In genomic region chr3:52704611-52705437, GRCh38 we compare ENCODE assay signal across 8 cellular contexts. TPM values are rescaled to one million over a fixed set of nuclear protein-coding genes. Genes with fewer than 3 reads are reported as not detected.
DNase-seq lines count a peak whose midpoint lies in the region; ATAC-seq, FAIRE-seq and TF ChIP-seq lines count a peak whose summit lies in the region.

No MANE protein-coding gene starts in this region.

- H3K36me3 ChIP-seq in BE2C: no peaks in the 10 kb centered on the region; the same call in 1 of the 2 replicates
- H3K36me3 ChIP-seq in mammary epithelial cell (ENCODE audit: insufficient read depth, low read length): peaks cover 11% of the 10 kb centered on the region

- in situ Hi-C loops in mammary epithelial cell (cut with MboI; ENCODE audit: low sequenced_read_pairs in 2 of 2): no loop called here

- CTCF ChIA-PET in mammary epithelial cell (lab: Charles Lee; ENCODE audit: low non-redundant PET): no interaction called here

- 3% methylated on average over 19 of the region's 22 CpGs for WGBS in mammary epithelial cell (ENCODE audit: low coverage, missing lambda C conversion rate)

- no peaks in the 10 kb centered on the region for H3K9me3 Mint-ChIP-seq in stimulated activated naive CD8-positive, alpha-beta T cell treated with anti-CD3 and anti-CD28 coated beads, Interleukin-15, amount 100 ng/mL, for 72 hours

- peak; percentile 73 for FAIRE-seq in GM19239 (lab: Jason Lieb, UNC)

- H3K4me1 Mint-ChIP-seq in stimulated activated naive CD8-positive, alpha-beta T cell treated with anti-CD3 and anti-CD28 coated beads, Interleukin-15, amount 100 ng/mL, for 72 hours: peaks cover 32% of the 10 kb centered on the region

- H3K27me3 ChIP-seq in BE2C: no peaks in the 10 kb centered on the region
- H3K27me3 ChIP-seq in mammary epithelial cell (ENCODE audit: insufficient read depth, low read length): no peaks in the 10 kb centered on the region

- H3K27ac ChIP-seq in mammary epithelial cell (ENCODE audit: insufficient read depth, low read depth, low read length): peak overlapping the region; percentile 82

- H3K4me1 ChIP-seq in BE2C: no peaks in the 10 kb centered on the region
- peaks cover 25% of the 10 kb centered on the region for H3K4me1 ChIP-seq in mammary epithelial cell (ENCODE audit: insufficient read depth, low read length)

- peak overlapping the region; percentile 90 to 97 for H3K27ac Mint-ChIP-seq in stimulated activated naive CD8-positive, alpha-beta T cell treated with anti-CD3 and anti-CD28 coated beads, Interleukin-15, amount 100 ng/mL, for 72 hours

- dilution Hi-C loops in mammary epithelial cell (cut with HindIII; ENCODE audit: low sequenced_read_pairs): no loop called here

- TF ChIP-seq CTCF in BE2C (IDR thresholded peaks at IDR 0.05; ENCODE audit: low read depth, low read length) (no peak), mammary epithelial cell (conservative IDR thresholded peaks at IDR 0.05 in 1 of 2, IDR thresholded peaks at IDR 0.05 in 1 of 2; ENCODE audit: extremely low read depth in 1 of 2, insufficient read depth in 1 of 2, low read depth in 1 of 2, low read length in 2 of 2) (no peak)

- peak; percentile 2 for ATAC-seq in stimulated activated naive CD8-positive, alpha-beta T cell treated with anti-CD3 and anti-CD28 coated beads, Interleukin-15, amount 100 ng/mL, for 72 hours

- peak overlapping the region; percentile 78 for H3K4me2 ChIP-seq in mammary epithelial cell (ENCODE audit: insufficient read depth, low read depth, low read length)

- no peaks in the 10 kb centered on the region for H4K20me1 ChIP-seq in mammary epithelial cell (ENCODE audit: insufficient read depth, low read length)

- H2AFZ ChIP-seq in mammary epithelial cell (ENCODE audit: low read depth, low read length): peak overlapping the region; percentile 86

- no peaks in the 10 kb centered on the region for H3K9me3 ChIP-seq in BE2C
- no peaks in the 10 kb centered on the region for H3K9me3 ChIP-seq in mammary epithelial cell (replicated peaks; ENCODE audit: insufficient read depth, low read length)

- H3K4me3 Mint-ChIP-seq in stimulated activated naive CD8-positive, alpha-beta T cell treated with anti-CD3 and anti-CD28 coated beads, Interleukin-15, amount 100 ng/mL, for 72 hours: peak overlapping the region; percentile 97 to 98

- H3K9ac ChIP-seq in mammary epithelial cell (ENCODE audit: insufficient read depth, low read length): peak overlapping the region; percentile 87

- peak overlapping the region; percentile 91 for H3K4me3 ChIP-seq in BE2C (ENCODE audit: low read depth, low read length)
- H3K4me3 ChIP-seq in mammary epithelial cell (replicated peaks in 1 of 3; ENCODE audit: insufficient read depth in 1 of 3, low read depth in 2 of 3, low read length in 3 of 3): peak overlapping the region; percentile 51 to 100 (median 76)

- BruUV-seq in mammary epithelial cell (replicated peaks; lab: Mats Ljungman, UMichigan): TSS peak; percentile 37

- H3K27me3 Mint-ChIP-seq in stimulated activated naive CD8-positive, alpha-beta T cell treated with anti-CD3 and anti-CD28 coated beads, Interleukin-15, amount 100 ng/mL, for 72 hours: no peaks in the 10 kb centered on the region

- H3K79me2 ChIP-seq in mammary epithelial cell (ENCODE audit: insufficient read depth, low read length): peaks cover 76% of the 10 kb centered on the region

- intact Hi-C loops in mammary epithelial cell (cut with micrococcal nuclease): loop anchor here (2.0 kb wide), 1 partner anchor 18 kb away; the partner anchor contains the start of gene GNL3

- DNase-seq in BE2C (no peak), GM19239 (ENCODE audit: insufficient read length, low spot score) (no peak), NCI-H69 (lab: John Stamatoyannopoulos, UW) (peak; percentile 43), mammary epithelial cell (peak; percentile 36), kidney glomerular epithelial cell (lab: John Stamatoyannopoulos, UW) (peak; percentile 14), NCI-H1092 treated with DMSO at 0.1 percent for 48 hours (lab: John Stamatoyannopoulos, UW) (no peak), H4 (ENCODE audit: low spot score) (no peak)
- DNase-seq in stimulated activated naive CD8-positive, alpha-beta T cell treated with anti-CD3 and anti-CD28 coated beads, Interleukin-15, amount 100 ng/mL, for 72 hours: peak in 1 of 2 donors; percentile 26

RNA-seq across cellular contexts. Expression of gene GLT8D1, which starts 0.8 kb away (rescaled TPM):
- polyA plus RNA-seq in BE2C (2012; ENCODE audit: insufficient read depth, insufficient read length, low read depth): 40.6 TPM
- total RNA-seq in mammary epithelial cell: 10 to 100 TPM; 56.8 to 62.7 TPM
- 64.9 TPM for polyA plus RNA-seq in mammary epithelial cell
- polyA minus RNA-seq in mammary epithelial cell: 50.7 TPM
- total RNA-seq in H4 (2014; rRNA removed; shearing (Covaris generic)): 67.5 and 82.7 TPM in 2 replicates

RNA-seq across cellular contexts. Expression of gene SPCS1, which starts 1.1 kb away (rescaled TPM):
- 134 TPM for polyA plus RNA-seq in BE2C (2012; ENCODE audit: insufficient read depth, insufficient read length, low read depth)
- total RNA-seq in mammary epithelial cell: 100 to 1,000 TPM in 1 of 2 donors, 10 to 100 TPM in 1; 57.5 to 120 TPM
- polyA plus RNA-seq in mammary epithelial cell: 115 TPM
- polyA minus RNA-seq in mammary epithelial cell: 87.9 TPM
- 153 and 208 TPM in 2 replicates for total RNA-seq in H4 (2014; rRNA removed; shearing (Covaris generic))

RNA-seq across cellular contexts. Expression of gene GNL3, which starts 19.0 kb away (rescaled TPM):
- polyA plus RNA-seq in BE2C (2012; ENCODE audit: insufficient read depth, insufficient read length, low read depth): 75.2 TPM
- 10 to 100 TPM; 81.5 to 97.8 TPM for total RNA-seq in mammary epithelial cell
- polyA plus RNA-seq in mammary epithelial cell: 51.1 TPM
- 58.3 TPM for polyA minus RNA-seq in mammary epithelial cell
- total RNA-seq in H4 (2014; rRNA removed; shearing (Covaris generic)): 75.7 and 81.7 TPM in 2 replicates

RNA-seq across cellular contexts. Expression of gene PBRM1, which starts 19.1 kb away (rescaled TPM):
- 14.8 TPM for polyA plus RNA-seq in BE2C (2012; ENCODE audit: insufficient read depth, insufficient read length, low read depth)
- total RNA-seq in mammary epithelial cell: 10 to 100 TPM; 53.0 to 85.2 TPM
- 18.8 TPM for polyA plus RNA-seq in mammary epithelial cell
- 103 TPM for polyA minus RNA-seq in mammary epithelial cell
- 17.3 and 17.4 TPM in 2 replicates for total RNA-seq in H4 (2014; rRNA removed; shearing (Covaris generic))

Comparison
In these comparisons a context has a peak if more than half of its experiments do, and no peak if none do; other contexts are left out.
1. DNase-seq: peak in NCI-H69 (single experiment), mammary epithelial cell (single experiment) and kidney glomerular epithelial cell (single experiment); none in BE2C (single experiment), GM19239 (single experiment), NCI-H1092 treated with DMSO at 0.1 percent for 48 hours (single experiment) and H4 (single experiment).